Comparison of ENCODE assay signal across 2 cellular contexts in genomic region chr3:160448845-160449659, GRCh38.
TF ChIP-seq lines count a peak whose summit lies in the region.

No MANE protein-coding gene starts in this region.

TF ChIP-seq in HEK293, 187 proteins besides CTCF, POLR2A, EP300 and RAD21 (continued from another document and continues in another):
- TF ChIP-seq ZNF274 (IDR thresholded peaks at IDR 0.05; ENCODE audit: low read length) (no peak), ZNF274 (tag by site-specific recombination; IDR thresholded peaks at IDR 0.05; ENCODE audit: borderline replicate concordance) (no peak), ZNF214 (tag by site-specific recombination; IDR thresholded peaks at IDR 0.05; ENCODE audit: borderline replicate concordance) (no peak), KLF7 (tag by site-specific recombination; IDR thresholded peaks at IDR 0.05; ENCODE audit: borderline replicate concordance) (no peak), ZBTB7A (tag by site-specific recombination; IDR thresholded peaks at IDR 0.05; ENCODE audit: low read depth) (0 out of 2 replicates have a peak, but pooled peaks have one; percentile 38), ZNF133 (tag by site-specific recombination; IDR thresholded peaks at IDR 0.05) (no peak), YY2 (tag by site-specific recombination; IDR thresholded peaks at IDR 0.05) (no peak), ZNF169 (tag by site-specific recombination; IDR thresholded peaks at IDR 0.05) (no peak), ZNF776 (tag by site-specific recombination; IDR thresholded peaks at IDR 0.05; ENCODE audit: borderline replicate concordance) (no peak), ZNF830 (tag by site-specific recombination; IDR thresholded peaks at IDR 0.05; ENCODE audit: low read depth) (no peak), ZNF488 (tag by site-specific recombination; IDR thresholded peaks at IDR 0.05) (no peak), ZBTB17 (tag by site-specific recombination; IDR thresholded peaks at IDR 0.05) (peak; percentile 76; the same call in 1 of the 2 replicates), KLF9 (tag by site-specific recombination; IDR thresholded peaks at IDR 0.05; ENCODE audit: low read depth) (peak; percentile 86), ZNF26 (tag by site-specific recombination; IDR thresholded peaks at IDR 0.05) (no peak), ZBTB48 (tag by site-specific recombination; IDR thresholded peaks at IDR 0.05) (peak; percentile 60; the same call in 1 of the 2 replicates), KLF8 (tag by site-specific recombination; IDR thresholded peaks at IDR 0.05) (0 out of 2 replicates have a peak, but pooled peaks have one; percentile 72), ZNF24 (tag by site-specific recombination; IDR thresholded peaks at IDR 0.05) (0 out of 2 replicates have a peak, but pooled peaks have one; percentile 54), ZNF639 (tag by site-specific recombination; IDR thresholded peaks at IDR 0.05) (no peak), PRDM6 (tag by site-specific recombination; IDR thresholded peaks at IDR 0.05) (no peak), ZSCAN4 (tag by site-specific recombination; IDR thresholded peaks at IDR 0.05) (no peak), ZNF148 (tag by site-specific recombination; IDR thresholded peaks at IDR 0.05; ENCODE audit: borderline replicate concordance) (no peak)

TF ChIP-seq in K562, 482 proteins besides CTCF, POLR2A, EP300 and RAD21 (continued from another document and continues in another):
- no peak for TF ChIP-seq CREB5 (CRISPR knock-in tag; IDR thresholded peaks at IDR 0.05)
- no peak for TF ChIP-seq CHD7 (IDR thresholded peaks at IDR 0.05; ENCODE audit: low read depth, low read length)
- TF ChIP-seq HNRNPUL1 (IDR thresholded peaks at IDR 0.05; ENCODE audit: low read length): no peak
- TF ChIP-seq RBBP5 (IDR thresholded peaks at IDR 0.05; ENCODE audit: borderline replicate concordance, insufficient read depth, low read length, poor library complexity, severe bottlenecking): no peak
- no peak for TF ChIP-seq SLC30A9 (CRISPR knock-in tag; IDR thresholded peaks at IDR 0.05)
- no peak; a peak in 1 of 4 replicates for TF ChIP-seq MAZ (CRISPR knock-in tag; conservative IDR thresholded peaks at IDR 0.05 in 1 of 2, IDR thresholded peaks at IDR 0.05 in 1 of 2)
- TF ChIP-seq PKNOX1 (IDR thresholded peaks at IDR 0.05): no peak
- no peak for TF ChIP-seq TFAP4 (CRISPR knock-in tag; IDR thresholded peaks at IDR 0.05; ENCODE audit: borderline replicate concordance)
- no peak for TF ChIP-seq PCBP1 (IDR thresholded peaks at IDR 0.05; ENCODE audit: low read depth, low read length, poor library complexity, severe bottlenecking)
- TF ChIP-seq CCNT2 (IDR thresholded peaks at IDR 0.05; ENCODE audit: borderline replicate concordance, extremely low read depth, insufficient read length, low read depth, low read length): peak; percentile 3
- TF ChIP-seq AFF1 (IDR thresholded peaks at IDR 0.05; ENCODE audit: low read depth in 1 of 2, partially characterized antibody in 2 of 2): peak; percentile 43 to 69
- no peak for TF ChIP-seq POLR2AphosphoS5 (IDR thresholded peaks at IDR 0.05; ENCODE audit: control insufficient read depth, insufficient read depth, low read depth, low read length)
- TF ChIP-seq NFIX (CRISPR knock-in tag; IDR thresholded peaks at IDR 0.05; ENCODE audit: low read depth): no peak
- TF ChIP-seq HES1 (IDR thresholded peaks at IDR 0.05; ENCODE audit: low read depth): no peak
- no peak for TF ChIP-seq CHCHD3 (CRISPR knock-in tag; IDR thresholded peaks at IDR 0.05)
- no peak for TF ChIP-seq ZSCAN29 (IDR thresholded peaks at IDR 0.05)
- no peak for TF ChIP-seq SAFB2 (IDR thresholded peaks at IDR 0.05; ENCODE audit: borderline replicate concordance, low read depth, low read length, severe bottlenecking)
- TF ChIP-seq NFXL1 (CRISPR knock-in tag; IDR thresholded peaks at IDR 0.05): no peak
- peak; percentile 78 to 82 for TF ChIP-seq KDM1A (IDR thresholded peaks at IDR 0.05)
- TF ChIP-seq PHF8 (IDR thresholded peaks at IDR 0.05; ENCODE audit: borderline replicate concordance, low read length): no peak
